Comparison of ENCODE assay signal across 10 cellular contexts in the genomic region with DNA sequence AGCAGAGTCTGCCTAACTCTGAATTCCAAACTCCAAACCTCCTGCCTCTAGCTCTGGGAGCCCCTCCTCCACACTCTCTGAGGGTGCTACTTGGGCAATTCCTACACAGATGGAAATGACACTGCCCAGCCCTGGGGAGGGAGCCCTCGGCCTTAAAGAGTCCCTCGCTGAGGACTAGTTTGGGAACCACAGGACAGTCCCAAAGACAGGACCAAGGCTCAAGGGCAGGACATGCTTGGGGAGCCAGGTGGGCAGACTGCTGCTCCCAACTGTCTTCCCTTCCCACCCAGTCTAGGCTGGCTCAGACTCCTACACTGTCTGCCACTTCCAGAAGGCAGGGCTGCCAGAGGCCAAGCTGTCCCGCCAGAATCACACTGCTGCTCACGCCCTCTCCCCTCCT. TPM values are rescaled to one million over a fixed set of nuclear protein-coding genes. Genes with fewer than 3 reads are reported as not detected.
A peak's percentile ranks its signal among the peaks of the same experiment; 100 is the strongest.
DNase-seq lines count a peak whose midpoint lies in the region; ATAC-seq and TF ChIP-seq lines count a peak whose summit lies in the region.
"Had no signal": no experiment of that assay in that cellular context is flagged by ENCODE, and none has a peak within 500 bp of the region (broad histone marks: within the 10 kb centered on the region; RNA-seq: fewer than 3 reads in every experiment).

No MANE protein-coding gene starts in this region.

- ATAC-seq in T-helper 17 cell (no peak), left cardiac atrium (peak; percentile 7 to 15), gastrocnemius medialis (peak in 1 of 2 donors; percentile 40), left lobe of liver (no peak), GM21786 (IDR thresholded peaks at IDR 0.05; ENCODE audit: unreplicated experiment) (no peak)

- DNase-seq in DMS53 treated with DMSO at 0.1 percent for 48 hours (lab: John Stamatoyannopoulos, UW; ENCODE audit: unreplicated experiment) (peak; percentile 20), T-helper 17 cell (no peak), left cardiac atrium (no peak), gastrocnemius medialis (peak in 1 of 2 donors; percentile 23), glutamatergic neuron (no peak), left lobe of liver (ENCODE audit: low spot score) (no peak)
- no peak for DNase-seq in activated CD4-positive, alpha-beta T cell treated with anti-CD3 and anti-CD28 coated beads for 4 hours
- DNase-seq: activated CD4-positive, CD25-positive, alpha-beta regulatory T cell; NCI-H226 had no signal

- intact Hi-C loops in left cardiac atrium (cut with DNase I) = no loop called here
- intact Hi-C loops in gastrocnemius medialis (cut with DNase I; ENCODE audit: low total_unique reads) = no loop called here

- H3K4me1 ChIP-seq in gastrocnemius medialis = peaks cover 43 to 62% of the 10 kb centered on the region in 2 donors

- peaks cover 84% of the 10 kb centered on the region for H3K4me1 Mint-ChIP-seq in T-helper 17 cell
- H3K4me1 Mint-ChIP-seq in glutamatergic neuron (ENCODE audit: low read depth, unreplicated experiment) = peaks cover 37% of the 10 kb centered on the region

- H3K27me3 Mint-ChIP-seq in T-helper 17 cell = no peaks in the 10 kb centered on the region
- H3K27me3 Mint-ChIP-seq in glutamatergic neuron (ENCODE audit: unreplicated experiment) = peaks cover 10% of the 10 kb centered on the region

- H3K4me3 Mint-ChIP-seq in T-helper 17 cell = peak overlapping the region; percentile 87
- H3K4me3 Mint-ChIP-seq in glutamatergic neuron (ENCODE audit: unreplicated experiment) = no peak overlapping the region

- H3K36me3 Mint-ChIP-seq in T-helper 17 cell (ENCODE audit: low read depth) = no peaks in the 10 kb centered on the region
- H3K36me3 Mint-ChIP-seq in glutamatergic neuron (ENCODE audit: unreplicated experiment) = no peaks in the 10 kb centered on the region

- H3K9me3 Mint-ChIP-seq in glutamatergic neuron (ENCODE audit: unreplicated experiment) = peaks cover 4% of the 10 kb centered on the region

- H3K4me3 ChIP-seq in gastrocnemius medialis = no peak overlapping the region

- H3K9me3 ChIP-seq in T-helper 17 cell (ENCODE audit: control insufficient read depth, low read length, poor library complexity, severe bottlenecking) (no peaks in the 10 kb centered on the region), gastrocnemius medialis (no peaks in the 10 kb centered on the region)

- peak overlapping the region; percentile 93 for H3K27ac Mint-ChIP-seq in T-helper 17 cell
- H3K27ac Mint-ChIP-seq in glutamatergic neuron (ENCODE audit: unreplicated experiment) = no peak overlapping the region

- TF ChIP-seq CTCF in gastrocnemius medialis (IDR thresholded peaks at IDR 0.05 in 4 of 5, conservative IDR thresholded peaks at IDR 0.05 in 1 of 5) = no peak
- TF ChIP-seq CTCF in glutamatergic neuron (IDR thresholded peaks at IDR 0.05; ENCODE audit: partially characterized antibody, unreplicated experiment) = no peak

- TF ChIP-seq POLR2A in gastrocnemius medialis (IDR thresholded peaks at IDR 0.05) = no peak

- H3K36me3 ChIP-seq in gastrocnemius medialis = no peaks in the 10 kb centered on the region

- peak overlapping the region; percentile 37 to 69 (median 58) for H3K27ac ChIP-seq in gastrocnemius medialis

- H3K27me3 ChIP-seq in gastrocnemius medialis = no peaks in the 10 kb centered on the region

- in situ Hi-C loops in gastrocnemius medialis (cut with MboI; ENCODE audit: low sequenced_read_pairs in 4 of 4) = no loop called here

RNA-seq across cellular contexts. Expression of a gene that starts 9.9 kb away (rescaled TPM):
- 10 to 100 TPM; 26.3 to 39.6 TPM for total RNA-seq in T-helper 17 cell
- 10 to 100 TPM; 28.4 to 39.4 TPM for total RNA-seq in left cardiac atrium
- 10 to 100 TPM in 1 of 4 donors, 1 to 10 TPM in 3; 4.3 to 11.8 (median 5.4) TPM for total RNA-seq in gastrocnemius medialis
- 38.0 TPM for total RNA-seq in glutamatergic neuron (ENCODE audit: unreplicated experiment)
- 9.3 TPM for total RNA-seq in left lobe of liver

RNA-seq across cellular contexts. Expression of a gene that starts 57.7 kb away (rescaled TPM):
- total RNA-seq in T-helper 17 cell (1,000 to 10,000 TPM; 4,448 to 4,546 TPM), left cardiac atrium (1,000 to 10,000 TPM; 1,106 to 1,117 TPM), gastrocnemius medialis (100 to 1,000 TPM; 572 to 979 (median 746) TPM), glutamatergic neuron (ENCODE audit: unreplicated experiment) (1,391 TPM), left lobe of liver (474 TPM)

Comparison
In these comparisons a context has a peak if more than half of its experiments do, and no peak if none do; other contexts are left out.
1. ATAC-seq: peak in left cardiac atrium (2 of 2); none in T-helper 17 cell (single experiment), left lobe of liver (single experiment) and GM21786 (single experiment).